ENCODE assay signal across 10 cellular contexts in genomic region chr2:8544168-8544785, GRCh38.
DNase-seq lines count a peak whose midpoint lies in the region; ATAC-seq and TF ChIP-seq lines count a peak whose summit lies in the region.
"Had no signal": no experiment of that assay in that cellular context is flagged by ENCODE, and none has a peak within 500 bp of the region (broad histone marks: within the 10 kb centered on the region; RNA-seq: fewer than 3 reads in every experiment).

No MANE protein-coding gene starts in this region.

- H3K36me3 ChIP-seq in heart right ventricle = no peaks in the 10 kb centered on the region

- peaks cover 7 to 79% (median 43%) of the 10 kb centered on the region in 9 donors for H3K4me1 ChIP-seq in heart right ventricle

- peak overlapping the region in 7 of 10 donors; percentile 44 to 91 (median 55) for H3K27ac ChIP-seq in heart right ventricle
- H3K27ac ChIP-seq: epithelial cell of prostate had no signal

- TF ChIP-seq CTCF in heart right ventricle (IDR thresholded peaks at IDR 0.05) = no peak

- H3K4me1 Mint-ChIP-seq in T-helper 2 cell treated with Interferon-gamma antibody and Interleukin-4, amounts not matched to agents 5 μg/mL and 100 μg/mL, for 36 hours (ENCODE audit: low read depth) = peaks cover 82% of the 10 kb centered on the region
- H3K4me1 Mint-ChIP-seq in stimulated activated memory B cell treated with anti-CD40 and anti-IgM and Interleukin-4, amounts not matched to agents 10 μg/mL and 1 μg/mL and 100 μg/mL, for 72 hours = peaks cover 78% of the 10 kb centered on the region

- peak overlapping the region; percentile 77 for H3K4me3 Mint-ChIP-seq in T-helper 2 cell treated with Interferon-gamma antibody and Interleukin-4, amounts not matched to agents 5 μg/mL and 100 μg/mL, for 36 hours
- H3K4me3 Mint-ChIP-seq in stimulated activated memory B cell treated with anti-CD40 and anti-IgM and Interleukin-4, amounts not matched to agents 10 μg/mL and 1 μg/mL and 100 μg/mL, for 72 hours = peak overlapping the region; percentile 24

- peak overlapping the region in 1 of 10 donors; percentile 8 for H3K4me3 ChIP-seq in heart right ventricle

- H3K27me3 Mint-ChIP-seq in T-helper 2 cell treated with Interferon-gamma antibody and Interleukin-4, amounts not matched to agents 5 μg/mL and 100 μg/mL, for 36 hours (ENCODE audit: low read depth) = peaks cover 2% of the 10 kb centered on the region
- peaks cover 40% of the 10 kb centered on the region for H3K27me3 Mint-ChIP-seq in stimulated activated memory B cell treated with anti-CD40 and anti-IgM and Interleukin-4, amounts not matched to agents 10 μg/mL and 1 μg/mL and 100 μg/mL, for 72 hours

- no peak for DNase-seq in T-helper 2 cell treated with Interferon-gamma antibody and Interleukin-4, amounts not matched to agents 5 μg/mL and 100 μg/mL, for 36 hours (ENCODE audit: low spot score)
- DNase-seq in T-helper 2 cell (no peak), heart right ventricle (no peak), cerebellar cortex (ENCODE audit: low spot score) (no peak), G401 (ENCODE audit: low spot score) (no peak), glomerular visceral epithelial cell (ENCODE audit: extremely low spot score) (no peak)
- DNase-seq: NCI-H774 had no signal

- H3K27ac Mint-ChIP-seq in T-helper 2 cell treated with Interferon-gamma antibody and Interleukin-4, amounts not matched to agents 5 μg/mL and 100 μg/mL, for 36 hours = peak overlapping the region; percentile 97
- peak overlapping the region; percentile 98 for H3K27ac Mint-ChIP-seq in stimulated activated memory B cell treated with anti-CD40 and anti-IgM and Interleukin-4, amounts not matched to agents 10 μg/mL and 1 μg/mL and 100 μg/mL, for 72 hours

- peak; percentile 1; the same call in 2 of the 3 replicates for ATAC-seq in SK-N-SH treated with all-trans-retinoic acid at 6 μM for 48 hours
- ATAC-seq in heart right ventricle = peak in 4 of 8 donors; percentile 1 to 29 (median 14)
- ATAC-seq in stimulated activated memory B cell treated with anti-CD40 and anti-IgM and Interleukin-4, amounts not matched to agents 10 μg/mL and 1 μg/mL and 100 μg/mL, for 72 hours = no peak

- no peaks in the 10 kb centered on the region for H3K9me3 ChIP-seq in heart right ventricle

- WGBS in heart right ventricle, 2 donors = 87 to 90% methylated on average over 16 of the region's 16 CpGs

- no peaks in the 10 kb centered on the region for H3K9me3 Mint-ChIP-seq in T-helper 2 cell treated with Interferon-gamma antibody and Interleukin-4, amounts not matched to agents 5 μg/mL and 100 μg/mL, for 36 hours
- H3K9me3 Mint-ChIP-seq in stimulated activated memory B cell treated with anti-CD40 and anti-IgM and Interleukin-4, amounts not matched to agents 10 μg/mL and 1 μg/mL and 100 μg/mL, for 72 hours = no peaks in the 10 kb centered on the region

- H3K36me3 Mint-ChIP-seq in T-helper 2 cell treated with Interferon-gamma antibody and Interleukin-4, amounts not matched to agents 5 μg/mL and 100 μg/mL, for 36 hours (ENCODE audit: low read depth) = peaks cover 2% of the 10 kb centered on the region
- H3K36me3 Mint-ChIP-seq in stimulated activated memory B cell treated with anti-CD40 and anti-IgM and Interleukin-4, amounts not matched to agents 10 μg/mL and 1 μg/mL and 100 μg/mL, for 72 hours = no peaks in the 10 kb centered on the region

- no peaks in the 10 kb centered on the region for H3K27me3 ChIP-seq in heart right ventricle

- in situ Hi-C loops in G401 (cut with HindIII; ENCODE audit: low sequenced_read_pairs) = no loop called here

- intact Hi-C loops in heart right ventricle (cut with DNase I) = loop anchor here in 3 of 10 donors (5.0 to 10.0 kb wide), 2 partner anchors 138 to 141 kb away; partner anchors contain the start of gene ID2 (in 3 of the 3)

TF ChIP-seq in SK-N-SH treated with all-trans-retinoic acid at 6 μM for 48 hours, 23 proteins besides CTCF, POLR2A, EP300 and RAD21 (continues in another document):
- TF ChIP-seq RARB (CRISPR knock-in tag; IDR thresholded peaks at IDR 0.05) (no peak), ZFP3 (CRISPR knock-in tag; IDR thresholded peaks at IDR 0.05) (no peak), ZNF70 (CRISPR knock-in tag; IDR thresholded peaks at IDR 0.05) (no peak), SNAI2 (CRISPR knock-in tag; IDR thresholded peaks at IDR 0.05) (no peak), ZNF8 (CRISPR knock-in tag; IDR thresholded peaks at IDR 0.05) (no peak), ZNF565 (CRISPR knock-in tag; conservative IDR thresholded peaks at IDR 0.05; ENCODE audit: low read depth) (no peak), ZC3H10 (CRISPR knock-in tag; IDR thresholded peaks at IDR 0.05) (no peak), TOX (CRISPR knock-in tag; IDR thresholded peaks at IDR 0.05; ENCODE audit: borderline replicate concordance) (no peak), GLIS3 (CRISPR knock-in tag; IDR thresholded peaks at IDR 0.05) (no peak), ZFP30 (CRISPR knock-in tag; IDR thresholded peaks at IDR 0.05) (no peak), ESRRG (CRISPR knock-in tag; IDR thresholded peaks at IDR 0.05) (no peak), OSR1 (CRISPR knock-in tag; IDR thresholded peaks at IDR 0.05) (no peak), PPARA (CRISPR knock-in tag; IDR thresholded peaks at IDR 0.05; ENCODE audit: borderline replicate concordance) (no peak), ISL1 (CRISPR knock-in tag; IDR thresholded peaks at IDR 0.05) (no peak), ARNTL (CRISPR knock-in tag; IDR thresholded peaks at IDR 0.05; ENCODE audit: borderline replicate concordance, low read depth) (no peak)
- TF ChIP-seq, protein P1, sequence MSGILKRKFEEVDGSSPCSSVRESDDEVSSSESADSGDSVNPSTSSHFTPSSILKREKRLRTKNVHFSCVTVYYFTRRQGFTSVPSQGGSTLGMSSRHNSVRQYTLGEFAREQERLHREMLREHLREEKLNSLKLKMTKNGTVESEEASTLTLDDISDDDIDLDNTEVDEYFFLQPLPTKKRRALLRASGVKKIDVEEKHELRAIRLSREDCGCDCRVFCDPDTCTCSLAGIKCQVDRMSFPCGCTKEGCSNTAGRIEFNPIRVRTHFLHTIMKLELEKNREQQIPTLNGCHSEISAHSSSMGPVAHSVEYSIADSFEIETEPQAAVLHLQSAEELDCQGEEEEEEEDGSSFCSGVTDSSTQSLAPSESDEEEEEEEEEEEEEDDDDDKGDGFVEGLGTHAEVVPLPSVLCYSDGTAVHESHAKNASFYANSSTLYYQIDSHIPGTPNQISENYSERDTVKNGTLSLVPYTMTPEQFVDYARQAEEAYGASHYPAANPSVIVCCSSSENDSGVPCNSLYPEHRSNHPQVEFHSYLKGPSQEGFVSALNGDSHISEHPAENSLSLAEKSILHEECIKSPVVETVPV (CRISPR knock-in tag; IDR thresholded peaks at IDR 0.05) = no peak
- TF ChIP-seq, protein P2, sequence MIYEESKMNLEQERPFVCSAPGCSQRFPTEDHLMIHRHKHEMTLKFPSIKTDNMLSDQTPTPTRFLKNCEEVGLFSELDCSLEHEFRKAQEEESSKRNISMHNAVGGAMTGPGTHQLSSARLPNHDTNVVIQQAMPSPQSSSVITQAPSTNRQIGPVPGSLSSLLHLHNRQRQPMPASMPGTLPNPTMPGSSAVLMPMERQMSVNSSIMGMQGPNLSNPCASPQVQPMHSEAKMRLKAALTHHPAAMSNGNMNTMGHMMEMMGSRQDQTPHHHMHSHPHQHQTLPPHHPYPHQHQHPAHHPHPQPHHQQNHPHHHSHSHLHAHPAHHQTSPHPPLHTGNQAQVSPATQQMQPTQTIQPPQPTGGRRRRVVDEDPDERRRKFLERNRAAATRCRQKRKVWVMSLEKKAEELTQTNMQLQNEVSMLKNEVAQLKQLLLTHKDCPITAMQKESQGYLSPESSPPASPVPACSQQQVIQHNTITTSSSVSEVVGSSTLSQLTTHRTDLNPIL (CRISPR knock-in tag; IDR thresholded peaks at IDR 0.05; ENCODE audit: low read depth) = no peak
- TF ChIP-seq, protein P3, sequence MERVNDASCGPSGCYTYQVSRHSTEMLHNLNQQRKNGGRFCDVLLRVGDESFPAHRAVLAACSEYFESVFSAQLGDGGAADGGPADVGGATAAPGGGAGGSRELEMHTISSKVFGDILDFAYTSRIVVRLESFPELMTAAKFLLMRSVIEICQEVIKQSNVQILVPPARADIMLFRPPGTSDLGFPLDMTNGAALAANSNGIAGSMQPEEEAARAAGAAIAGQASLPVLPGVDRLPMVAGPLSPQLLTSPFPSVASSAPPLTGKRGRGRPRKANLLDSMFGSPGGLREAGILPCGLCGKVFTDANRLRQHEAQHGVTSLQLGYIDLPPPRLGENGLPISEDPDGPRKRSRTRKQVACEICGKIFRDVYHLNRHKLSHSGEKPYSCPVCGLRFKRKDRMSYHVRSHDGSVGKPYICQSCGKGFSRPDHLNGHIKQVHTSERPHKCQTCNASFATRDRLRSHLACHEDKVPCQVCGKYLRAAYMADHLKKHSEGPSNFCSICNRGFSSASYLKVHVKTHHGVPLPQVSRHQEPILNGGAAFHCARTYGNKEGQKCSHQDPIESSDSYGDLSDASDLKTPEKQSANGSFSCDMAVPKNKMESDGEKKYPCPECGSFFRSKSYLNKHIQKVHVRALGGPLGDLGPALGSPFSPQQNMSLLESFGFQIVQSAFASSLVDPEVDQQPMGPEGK (CRISPR knock-in tag; IDR thresholded peaks at IDR 0.05; ENCODE audit: borderline replicate concordance) = no peak
- TF ChIP-seq, protein P4, sequence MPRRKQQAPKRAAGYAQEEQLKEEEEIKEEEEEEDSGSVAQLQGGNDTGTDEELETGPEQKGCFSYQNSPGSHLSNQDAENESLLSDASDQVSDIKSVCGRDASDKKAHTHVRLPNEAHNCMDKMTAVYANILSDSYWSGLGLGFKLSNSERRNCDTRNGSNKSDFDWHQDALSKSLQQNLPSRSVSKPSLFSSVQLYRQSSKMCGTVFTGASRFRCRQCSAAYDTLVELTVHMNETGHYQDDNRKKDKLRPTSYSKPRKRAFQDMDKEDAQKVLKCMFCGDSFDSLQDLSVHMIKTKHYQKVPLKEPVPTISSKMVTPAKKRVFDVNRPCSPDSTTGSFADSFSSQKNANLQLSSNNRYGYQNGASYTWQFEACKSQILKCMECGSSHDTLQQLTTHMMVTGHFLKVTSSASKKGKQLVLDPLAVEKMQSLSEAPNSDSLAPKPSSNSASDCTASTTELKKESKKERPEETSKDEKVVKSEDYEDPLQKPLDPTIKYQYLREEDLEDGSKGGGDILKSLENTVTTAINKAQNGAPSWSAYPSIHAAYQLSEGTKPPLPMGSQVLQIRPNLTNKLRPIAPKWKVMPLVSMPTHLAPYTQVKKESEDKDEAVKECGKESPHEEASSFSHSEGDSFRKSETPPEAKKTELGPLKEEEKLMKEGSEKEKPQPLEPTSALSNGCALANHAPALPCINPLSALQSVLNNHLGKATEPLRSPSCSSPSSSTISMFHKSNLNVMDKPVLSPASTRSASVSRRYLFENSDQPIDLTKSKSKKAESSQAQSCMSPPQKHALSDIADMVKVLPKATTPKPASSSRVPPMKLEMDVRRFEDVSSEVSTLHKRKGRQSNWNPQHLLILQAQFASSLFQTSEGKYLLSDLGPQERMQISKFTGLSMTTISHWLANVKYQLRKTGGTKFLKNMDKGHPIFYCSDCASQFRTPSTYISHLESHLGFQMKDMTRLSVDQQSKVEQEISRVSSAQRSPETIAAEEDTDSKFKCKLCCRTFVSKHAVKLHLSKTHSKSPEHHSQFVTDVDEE (CRISPR knock-in tag; IDR thresholded peaks at IDR 0.05) = no peak
